ENCODE assay signal across 9 cellular contexts in genomic region chr4:73989928-73990327, GRCh38. TPM values are rescaled to one million over a fixed set of nuclear protein-coding genes. Genes with fewer than 3 reads are reported as not detected.
"Had no signal": no experiment of that assay in that cellular context is flagged by ENCODE, and none has a peak within 500 bp of the region (broad histone marks: within the 10 kb centered on the region; RNA-seq: fewer than 3 reads in every experiment).

No MANE protein-coding gene starts in this region.

- FAIRE-seq: G401.6, GM12878, GM12891, GM12892, GM18507, GM19239 had no signal

- H3K4me3 ChIP-seq: GM12878 had no signal

- DNase-seq: GDM1, GF-D8 had no signal

- ATAC-seq: GM12878 had no signal

RNA-seq across cellular contexts. Expression of gene PPBP, which starts 1.9 kb away (rescaled TPM):
- total RNA-seq: G401, GM12878 had no signal
- polyA plus RNA-seq: GM12878 had no signal

RNA-seq across cellular contexts. Expression of gene PF4, which starts 8.1 kb away (rescaled TPM):
- total RNA-seq: G401, GM12878 had no signal
- polyA plus RNA-seq: GM12878 had no signal

RNA-seq across cellular contexts. Expression of gene CXCL5, which starts 8.5 kb away (rescaled TPM):
- total RNA-seq: G401, GM12878 had no signal
- polyA plus RNA-seq: GM12878 had no signal

RNA-seq across cellular contexts. Expression of gene CXCL3, which starts 48.6 kb away (rescaled TPM):
- total RNA-seq: G401, GM12878 had no signal
- polyA plus RNA-seq: GM12878 had no signal
